10 cellular contexts compared by ENCODE assay signal in genomic region chr9:127570533-127571111, GRCh38. TPM values are rescaled to one million over a fixed set of nuclear protein-coding genes. Genes with fewer than 3 reads are reported as not detected.
DNase-seq lines count a peak whose midpoint lies in the region; ATAC-seq and TF ChIP-seq lines count a peak whose summit lies in the region.
"Had no signal": no experiment of that assay in that cellular context is flagged by ENCODE, and none has a peak within 500 bp of the region (broad histone marks: within the 10 kb centered on the region; RNA-seq: fewer than 3 reads in every experiment).

No MANE protein-coding gene starts in this region.

- DNase-seq in BE2C = peak; percentile 54
- peak; percentile 42 for DNase-seq in G401 (ENCODE audit: low spot score)
- peak in 2 of 4 donors; percentile 50 to 59 for DNase-seq in body of pancreas
- DNase-seq in iPS-NIHi11 (ENCODE audit: low spot score) = no peak
- DNase-seq in activated CD4-positive, CD25-positive, alpha-beta regulatory T cell treated with anti-CD3 and anti-CD28 coated beads, Interleukin-2, amount 50 U/mL, for 72 hours = no peak
- no peak for DNase-seq in HEK293T (ENCODE audit: extremely low spot score)

- H3K36me3 ChIP-seq in BE2C = no peaks in the 10 kb centered on the region
- no peaks in the 10 kb centered on the region for H3K36me3 ChIP-seq in body of pancreas (replicated peaks in 1 of 2; ENCODE audit: insufficient read depth in 1 of 2, low read depth in 2 of 2)

- peaks cover 6% of the 10 kb centered on the region; the same call in 1 of the 2 replicates for H3K27me3 ChIP-seq in BE2C
- no peaks in the 10 kb centered on the region for H3K27me3 ChIP-seq in body of pancreas

- POLR2A ChIA-PET in HEK293T (lab: Yijun Ruan, JAX) = interaction anchor here (0.6 to 0.7 kb wide), 2 partner anchors 109 to 631 kb away, joined by 3 read pairs; no protein-coding TSS in a partner anchor

- CTCF ChIA-PET in HEK293T (lab: Yijun Ruan, JAX) = interaction anchor here (0.6 kb wide), 1 partner anchor 400 kb away, joined by 3 read pairs; no protein-coding TSS in a partner anchor

- H3K36me3 Mint-ChIP-seq in nephron (ENCODE audit: low read depth) = no peaks in the 10 kb centered on the region
- H3K36me3 Mint-ChIP-seq: activated naive CD4-positive, alpha-beta T cell treated with anti-CD3 and anti-CD28 coated beads, Interleukin-2, amount 50 U/mL, for 24 hours had no signal

- H3K27ac Mint-ChIP-seq in nephron = peak overlapping the region; percentile 96 to 98 (median 98)

- H3K9me3 Mint-ChIP-seq in nephron = no peaks in the 10 kb centered on the region
- H3K9me3 Mint-ChIP-seq: activated naive CD4-positive, alpha-beta T cell treated with anti-CD3 and anti-CD28 coated beads, Interleukin-2, amount 50 U/mL, for 24 hours had no signal

- H3K4me3 ChIP-seq in BE2C (ENCODE audit: low read depth, low read length) (no peak overlapping the region), body of pancreas (no peak overlapping the region)

- WGBS in body of pancreas, 2 donors = 69 to 90% methylated on average over 3 of the region's 3 CpGs

- no peak for TF ChIP-seq POLR2A in body of pancreas (IDR thresholded peaks at IDR 0.05)

- peaks cover 39% of the 10 kb centered on the region for H3K4me1 Mint-ChIP-seq in nephron

- no peak for ATAC-seq in body of pancreas
- ATAC-seq in HG03460 (IDR thresholded peaks at IDR 0.05; ENCODE audit: unreplicated experiment) = no peak

- in situ Hi-C loops in G401 (cut with HindIII; ENCODE audit: low sequenced_read_pairs) = no loop called here

- H3K27me3 Mint-ChIP-seq in nephron (ENCODE audit: low read depth) = no peaks in the 10 kb centered on the region
- H3K27me3 Mint-ChIP-seq: activated naive CD4-positive, alpha-beta T cell treated with anti-CD3 and anti-CD28 coated beads, Interleukin-2, amount 50 U/mL, for 24 hours had no signal

- H3K4me1 ChIP-seq in BE2C (no peaks in the 10 kb centered on the region; the same call in none of the 2 replicates), body of pancreas (peaks cover 71% of the 10 kb centered on the region)

- H3K4me3 Mint-ChIP-seq in nephron = peak overlapping the region; percentile 89 to 92 (median 90)

- peak overlapping the region; percentile 94 to 100 (median 96) for H3K27ac ChIP-seq in body of pancreas
- H3K27ac ChIP-seq: SK-N-MC had no signal

- H3K9me3 ChIP-seq in BE2C = no peaks in the 10 kb centered on the region; the same call in 1 of the 2 replicates
- H3K9me3 ChIP-seq in body of pancreas = no peaks in the 10 kb centered on the region

- no peak for TF ChIP-seq CTCF in BE2C (IDR thresholded peaks at IDR 0.05; ENCODE audit: low read depth, low read length)
- TF ChIP-seq CTCF in body of pancreas (IDR thresholded peaks at IDR 0.05) = no peak
- TF ChIP-seq CTCF in nephron (IDR thresholded peaks at IDR 0.05; ENCODE audit: unreplicated experiment in 3 of 3) = no peak

- intact Hi-C loops in body of pancreas (cut with DNase I) = no loop called here

TF ChIP-seq in HEK293T, 16 proteins besides CTCF, POLR2A, EP300 and RAD21:
- TF ChIP-seq LEF1 (IDR thresholded peaks at IDR 0.05; ENCODE audit: borderline replicate concordance) = no peak

RNA-seq across cellular contexts. Expression of gene STXBP1, which starts 41.5 kb away (rescaled TPM):
- polyA plus RNA-seq in BE2C (2012; ENCODE audit: insufficient read depth, insufficient read length, low read depth) = 118 TPM
- total RNA-seq in G401 (2014; rRNA removed; shearing (Covaris generic)) = 2.8 and 11.2 TPM in 2 replicates
- 10 to 100 TPM; 34.5 to 39.9 TPM for total RNA-seq in body of pancreas

Comparison
In these comparisons a context has a peak if more than half of its experiments do, and no peak if none do; other contexts are left out.
1. DNase-seq: peak in BE2C (single experiment) and G401 (single experiment); none in iPS-NIHi11 (single experiment), activated CD4-positive, CD25-positive, alpha-beta regulatory T cell treated with anti-CD3 and anti-CD28 coated beads, Interleukin-2, amount 50 U/mL, for 72 hours (single experiment) and HEK293T (single experiment).